14 cellular contexts compared by ENCODE assay signal in the genomic region with DNA sequence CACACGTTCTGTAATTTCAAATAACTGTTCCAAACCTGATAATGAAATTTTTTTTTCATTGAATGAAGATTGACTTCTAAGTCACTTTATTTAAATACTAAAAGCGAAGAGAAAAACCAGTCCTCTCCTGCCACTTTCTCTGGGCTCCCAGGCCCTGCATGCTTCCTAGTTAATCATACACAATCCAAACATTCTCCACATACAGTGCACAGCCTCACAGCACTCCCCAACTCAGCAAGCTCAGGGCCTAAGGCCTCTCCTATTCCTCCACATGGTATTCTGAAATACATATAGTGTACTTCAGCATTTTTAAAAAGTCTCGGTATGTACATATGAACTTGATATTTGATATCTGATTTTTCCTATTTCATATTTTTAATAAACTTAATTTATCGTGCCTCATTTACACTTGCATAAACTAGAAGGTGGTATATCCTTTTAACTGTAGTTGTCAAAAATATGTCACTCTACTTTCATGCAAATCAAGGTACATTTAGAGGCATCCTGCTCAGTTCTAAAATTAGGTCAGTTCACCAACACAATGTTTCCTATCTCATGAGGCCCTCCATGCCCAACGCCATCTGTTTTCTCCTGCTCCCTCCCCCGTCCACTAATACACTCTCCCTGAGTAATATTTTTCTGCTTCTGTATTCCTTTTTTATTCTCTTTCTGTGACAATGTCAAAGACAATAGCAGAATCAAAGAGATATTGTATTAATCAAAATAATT.
DNase-seq lines count a peak whose midpoint lies in the region; TF ChIP-seq lines count a peak whose summit lies in the region.
"Had no signal": no experiment of that assay in that cellular context is flagged by ENCODE, and none has a peak within 500 bp of the region (broad histone marks: within the 10 kb centered on the region; RNA-seq: fewer than 3 reads in every experiment).

No MANE protein-coding gene starts in this region.

- no peaks in the 10 kb centered on the region for H3K27me3 ChIP-seq in uterus
- H3K27me3 ChIP-seq: transverse colon had no signal

- no peak overlapping the region for H3K4me3 ChIP-seq in SK-N-MC
- H3K4me3 ChIP-seq in uterus = no peak overlapping the region
- H3K4me3 ChIP-seq: transverse colon had no signal

- H3K36me3 ChIP-seq in SK-N-MC (ENCODE audit: insufficient read depth, low read length) = no peaks in the 10 kb centered on the region
- H3K36me3 ChIP-seq in uterus = no peaks in the 10 kb centered on the region
- H3K36me3 ChIP-seq: transverse colon had no signal

- DNase-seq in ACHN (peak; percentile 63), G401 (ENCODE audit: low spot score) (peak; percentile 94), SK-N-MC (ENCODE audit: low read depth, low spot score) (no peak), iris pigment epithelial cell (ENCODE audit: low read depth) (peak; percentile 64), NOMO-1 treated with dmso at 0.1 percent for 144 hours (lab: John Stamatoyannopoulos, UW; ENCODE audit: unreplicated experiment) (no peak), uterus (no peak), NCI-H1417 treated with DMSO at 0.1 percent for 48 hours (lab: John Stamatoyannopoulos, UW) (no peak), CD1c-positive myeloid dendritic cell (ENCODE audit: extremely low spot score) (no peak)
- DNase-seq: activated CD8-positive, alpha-beta memory T cell treated with anti-CD3 and anti-CD28 coated beads for 24 hours; effector CD4-positive, alpha-beta T cell; KBM-7; NCI-H1092 treated with DMSO at 0.1 percent for 48 hours; NCI-H345; transverse colon had no signal

- TF ChIP-seq CTCF in uterus (IDR thresholded peaks at IDR 0.05) = no peak

- no peak for TF ChIP-seq POLR2A in uterus (IDR thresholded peaks at IDR 0.05)

- intact Hi-C loops in uterus (cut with DNase I; ENCODE audit: low total_unique reads) = no loop called here

- no peaks in the 10 kb centered on the region for H3K4me1 ChIP-seq in uterus

- H3K27ac ChIP-seq in SK-N-MC (peak overlapping the region; percentile 45), uterus (no peak overlapping the region)

- in situ Hi-C loops in ACHN (cut with HindIII; ENCODE audit: low pct_ligation_motif_present, low pct_unique_long_range_greater_than_20kb, low sequenced_read_pairs) (no loop called here), G401 (cut with HindIII; ENCODE audit: low sequenced_read_pairs) (no loop called here)

- H3K9me3 ChIP-seq in SK-N-MC (ENCODE audit: low read depth, low read length) (no peaks in the 10 kb centered on the region; the same call in 1 of the 2 replicates), uterus (no peaks in the 10 kb centered on the region)
- H3K9me3 ChIP-seq: transverse colon had no signal

- peak overlapping the region; percentile 42 for H3K9ac ChIP-seq in SK-N-MC (ENCODE audit: insufficient read length)

Comparison
In these comparisons a context has a peak if more than half of its experiments do, and no peak if none do; other contexts are left out.
1. DNase-seq: peak in ACHN (single experiment), G401 (single experiment) and iris pigment epithelial cell (single experiment); none in SK-N-MC (single experiment), NOMO-1 treated with dmso at 0.1 percent for 144 hours (single experiment), uterus (0 of 2), NCI-H1417 treated with DMSO at 0.1 percent for 48 hours (single experiment) and CD1c-positive myeloid dendritic cell (single experiment).